ENCODE assay signal across 21 cellular contexts in the genomic region with DNA sequence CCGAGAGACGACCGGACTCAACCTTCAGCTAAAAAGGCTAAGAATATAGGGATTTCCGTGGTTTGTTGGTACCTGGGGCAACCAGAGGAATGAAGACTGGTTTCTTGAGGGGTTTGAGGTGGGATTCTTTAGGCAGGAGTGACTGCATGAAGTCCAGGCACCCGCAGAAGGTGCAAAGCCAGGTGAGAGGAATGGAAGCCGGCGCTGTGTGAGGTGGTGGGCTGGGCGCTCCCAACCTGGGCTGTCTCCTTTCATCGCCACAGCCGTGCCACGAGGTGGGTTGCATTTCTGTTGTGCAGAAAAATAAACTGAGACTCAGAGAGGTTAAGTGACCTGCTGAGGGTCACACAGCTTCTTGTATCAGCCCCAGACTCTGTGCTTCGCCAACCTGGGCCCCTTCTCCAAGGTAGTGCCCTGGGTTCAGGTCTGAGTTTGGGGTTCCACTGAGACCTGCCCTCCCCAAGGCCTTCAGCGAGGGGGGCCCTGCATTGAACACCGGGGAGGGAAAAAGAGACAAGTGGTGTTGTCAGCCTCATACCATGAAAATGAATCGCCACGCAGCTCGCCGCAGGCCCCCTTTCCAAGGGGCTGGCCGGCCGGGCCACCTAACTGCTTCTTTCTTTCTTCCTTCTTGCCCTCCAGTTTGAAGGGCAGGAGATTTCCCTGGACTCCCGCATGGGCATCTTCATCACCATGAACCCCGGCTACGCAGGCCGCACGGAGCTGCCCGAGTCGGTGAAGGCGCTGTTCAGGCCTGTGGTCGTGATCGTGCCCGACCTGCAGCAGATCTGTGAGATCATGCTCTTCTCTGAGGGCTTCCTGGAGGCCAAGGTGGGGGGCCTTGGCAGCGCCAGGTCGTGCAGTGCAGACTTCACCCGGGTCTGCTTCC.
"Had no signal": no experiment of that assay in that cellular context is flagged by ENCODE, and none has a peak within 500 bp of the region (broad histone marks: within the 10 kb centered on the region; RNA-seq: fewer than 3 reads in every experiment).

No MANE protein-coding gene starts in this region.

- H3K27ac ChIP-seq: SJSA1, SK-N-MC had no signal

- H3K4me3 ChIP-seq: MG63, SJSA1, SK-N-MC had no signal

- H3K9me3 ChIP-seq: MG63, SJSA1 had no signal

- DNase-seq: Karpas-422, KG1, MG63, NCI-H1092, NCI-H1105 treated with DMSO at 0.1 percent for 48 hours, NCI-H1417 treated with DMSO at 0.1 percent for 48 hours, NCI-H146, NCI-H1694 treated with DMSO at 0.1 percent for 48 hours, NCI-H1930, NCI-H2081, NCI-H2107, NCI-H2227 treated with DMSO at 0.1 percent for 48 hours, NCI-H524, NCI-H526 treated with DMSO at 0.1 percent for 48 hours, NCI-H748 treated with DMSO at 0.1 percent for 48 hours, Right ventricle myocardium superior, RPMI8226, SIG-M5, SW 1271 had no signal

- H3K36me3 ChIP-seq: MG63, SJSA1 had no signal

- H3K4me1 ChIP-seq: SJSA1 had no signal
